In genomic region chr16:75622762-75623605, GRCh38 we compare ENCODE assay signal across 8 cellular contexts. TPM values are rescaled to one million over a fixed set of nuclear protein-coding genes. Genes with fewer than 3 reads are reported as not detected.
A peak's percentile ranks its signal among the peaks of the same experiment; 100 is the strongest.
DNase-seq lines count a peak whose midpoint lies in the region; ATAC-seq and TF ChIP-seq lines count a peak whose summit lies in the region.

Gene ADAT1, minus strand, starts transcription at chr16:75623281. Its CDS starts 2,482 bp downstream, at chr16:75620799.

- peak within 1 kb of the TSS; percentile 97 for H3K27ac Mint-ChIP-seq in activated CD4-positive, alpha-beta T cell treated with anti-CD3 and anti-CD28 coated beads, Interleukin-2, amount 10 ng/mL, durations not matched to agents 24 days and 14 days

- ATAC-seq in GM19324 (IDR thresholded peaks at IDR 0.05; ENCODE audit: low FRiP score, unreplicated experiment): peak; percentile 94
- ATAC-seq in HG03469 (IDR thresholded peaks at IDR 0.05; ENCODE audit: unreplicated experiment): peak; percentile 77
- ATAC-seq in left colon: peak; percentile 92

- peaks cover 6% of the 10 kb centered on the region; the same call in 1 of the 2 replicates for H3K36me3 ChIP-seq in BJ (ENCODE audit: control insufficient read depth, insufficient read depth, low read length)

- CTCF ChIA-PET in BJ (lab: Yijun Ruan, JAX): interaction anchor here (1.1 to 4.8 kb wide), 5 partner anchors 20 to 152 kb away, joined by 3 to 20 read pairs (median 8); no protein-coding TSS in a partner anchor

- H3K9me3 Mint-ChIP-seq in activated CD4-positive, alpha-beta T cell treated with anti-CD3 and anti-CD28 coated beads, Interleukin-2, amount 10 ng/mL, durations not matched to agents 24 days and 14 days: no peaks in the 10 kb centered on the region

- H3K4me3 ChIP-seq in BJ (ENCODE audit: low read depth, low read length) (peak within 1 kb of the TSS; percentile 54), coronary artery (peak within 1 kb of the TSS; percentile 87)

- H3K4me3 Mint-ChIP-seq in activated CD4-positive, alpha-beta T cell treated with anti-CD3 and anti-CD28 coated beads, Interleukin-2, amount 10 ng/mL, durations not matched to agents 24 days and 14 days: peak within 1 kb of the TSS; percentile 97

- H3K36me3 Mint-ChIP-seq in activated CD4-positive, alpha-beta T cell treated with anti-CD3 and anti-CD28 coated beads, Interleukin-2, amount 10 ng/mL, durations not matched to agents 24 days and 14 days (ENCODE audit: low read depth): peaks cover 54% of the 10 kb centered on the region

- TF ChIP-seq CTCF in BJ (IDR thresholded peaks at IDR 0.05; ENCODE audit: insufficient read depth, low read depth, low read length) (no peak), coronary artery (IDR thresholded peaks at IDR 0.05) (no peak)

- peak within 1 kb of the TSS; percentile 83 to 95 for H3K27ac ChIP-seq in coronary artery

- DNase-seq in BJ (ENCODE audit: low read depth): peak; percentile 90
- DNase-seq in NCI-H526 treated with DMSO at 0.1 percent for 48 hours (lab: John Stamatoyannopoulos, UW): peak; percentile 84
- peak; percentile 99 for DNase-seq in activated CD4-positive, alpha-beta T cell treated with anti-CD3 and anti-CD28 coated beads, Interleukin-2, amount 10 ng/mL, durations not matched to agents 24 days and 14 days
- DNase-seq in coronary artery (ENCODE audit: low spot score): peak; percentile 99
- peak; percentile 98 to 100 for DNase-seq in left colon
- DNase-seq in stimulated activated CD4-positive, alpha-beta T cell treated with anti-CD3 and anti-CD28 coated beads, Interleukin-1b, Interleukin-23, amount 100 ng/mL, for 48 hours: peak; percentile 97

- H3K27me3 Mint-ChIP-seq in activated CD4-positive, alpha-beta T cell treated with anti-CD3 and anti-CD28 coated beads, Interleukin-2, amount 10 ng/mL, durations not matched to agents 24 days and 14 days: no peaks in the 10 kb centered on the region

- POLR2A ChIA-PET in BJ (lab: Charles Lee): interaction anchor here (0.6 to 1.2 kb wide), 4 partner anchors 18 to 58 kb away, joined by 3 to 8 read pairs (median 3); partner anchors contain the start of genes KARS1 and TERF2IP

- peaks cover 31% of the 10 kb centered on the region for H3K4me1 Mint-ChIP-seq in activated CD4-positive, alpha-beta T cell treated with anti-CD3 and anti-CD28 coated beads, Interleukin-2, amount 10 ng/mL, durations not matched to agents 24 days and 14 days

- intact Hi-C loops in activated CD4-positive, alpha-beta T cell treated with anti-CD3 and anti-CD28 coated beads, Interleukin-2, amount 10 ng/mL, durations not matched to agents 24 days and 14 days (cut with micrococcal nuclease): loop anchor here (1.0 to 10.0 kb wide), 8 partner anchors 24 to 1326 kb away; partner anchors contain the start of genes CFDP1, GABARAPL2, KARS1 and PSMD7
- intact Hi-C loops in left colon (cut with DNase I, micrococcal nuclease): loop anchor here in 1 of 2 donors (5.0 kb wide), 1 partner anchor 56 kb away; the partner anchor contains the start of gene GABARAPL2

- no peaks in the 10 kb centered on the region for H3K27me3 ChIP-seq in BJ (ENCODE audit: control insufficient read depth, insufficient read depth, low read length)

RNA-seq across cellular contexts. Expression of gene ADAT1, which starts in this region (rescaled TPM):
- 18.9 and 26.5 TPM in 2 replicates for polyA plus RNA-seq in BJ (2011; rRNA removed)
- polyA minus RNA-seq in BJ (2011; rRNA and poly(A)+ RNA removed): 18.7 and 18.8 TPM in 2 replicates
- total RNA-seq in activated CD4-positive, alpha-beta T cell treated with anti-CD3 and anti-CD28 coated beads, Interleukin-2, amount 10 ng/mL, durations not matched to agents 24 days and 14 days: 58.6 and 64.4 TPM in 2 replicates
- total RNA-seq in left colon: 10 to 100 TPM; 35.9 to 37.5 TPM

Comparison
In these comparisons a context has a peak if more than half of its experiments do, and no peak if none do; other contexts are left out.
1. Peak in every context shown above with its lines: DNase-seq, ATAC-seq, H3K4me3 ChIP-seq and H3K27ac ChIP-seq.